Comparison of ENCODE assay signal across 1 cellular context in the genomic region with DNA sequence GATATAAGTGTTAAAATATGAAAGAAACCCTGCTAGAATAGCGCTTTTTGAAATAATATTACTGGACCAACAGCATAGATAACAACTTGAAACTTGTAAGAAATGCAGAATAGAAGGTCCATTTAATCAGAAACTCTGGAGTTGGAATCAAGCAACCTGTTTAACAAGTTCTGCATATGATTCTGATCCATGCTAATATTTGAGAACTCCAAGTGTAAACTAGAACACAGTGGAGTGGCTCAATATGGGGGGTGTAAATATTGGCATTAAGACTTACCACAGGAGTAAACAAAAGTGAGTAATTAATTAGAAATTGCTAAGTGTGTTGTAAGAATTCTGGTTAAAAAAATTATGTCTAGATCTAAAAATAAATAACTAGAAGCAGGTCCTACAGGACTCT.
TF ChIP-seq lines count a peak whose summit lies in the region.

No MANE protein-coding gene starts in this region.

TF ChIP-seq in GM23338, 12 proteins besides CTCF, POLR2A, EP300 and RAD21 (continued from another document):
- TF ChIP-seq, protein P1, sequence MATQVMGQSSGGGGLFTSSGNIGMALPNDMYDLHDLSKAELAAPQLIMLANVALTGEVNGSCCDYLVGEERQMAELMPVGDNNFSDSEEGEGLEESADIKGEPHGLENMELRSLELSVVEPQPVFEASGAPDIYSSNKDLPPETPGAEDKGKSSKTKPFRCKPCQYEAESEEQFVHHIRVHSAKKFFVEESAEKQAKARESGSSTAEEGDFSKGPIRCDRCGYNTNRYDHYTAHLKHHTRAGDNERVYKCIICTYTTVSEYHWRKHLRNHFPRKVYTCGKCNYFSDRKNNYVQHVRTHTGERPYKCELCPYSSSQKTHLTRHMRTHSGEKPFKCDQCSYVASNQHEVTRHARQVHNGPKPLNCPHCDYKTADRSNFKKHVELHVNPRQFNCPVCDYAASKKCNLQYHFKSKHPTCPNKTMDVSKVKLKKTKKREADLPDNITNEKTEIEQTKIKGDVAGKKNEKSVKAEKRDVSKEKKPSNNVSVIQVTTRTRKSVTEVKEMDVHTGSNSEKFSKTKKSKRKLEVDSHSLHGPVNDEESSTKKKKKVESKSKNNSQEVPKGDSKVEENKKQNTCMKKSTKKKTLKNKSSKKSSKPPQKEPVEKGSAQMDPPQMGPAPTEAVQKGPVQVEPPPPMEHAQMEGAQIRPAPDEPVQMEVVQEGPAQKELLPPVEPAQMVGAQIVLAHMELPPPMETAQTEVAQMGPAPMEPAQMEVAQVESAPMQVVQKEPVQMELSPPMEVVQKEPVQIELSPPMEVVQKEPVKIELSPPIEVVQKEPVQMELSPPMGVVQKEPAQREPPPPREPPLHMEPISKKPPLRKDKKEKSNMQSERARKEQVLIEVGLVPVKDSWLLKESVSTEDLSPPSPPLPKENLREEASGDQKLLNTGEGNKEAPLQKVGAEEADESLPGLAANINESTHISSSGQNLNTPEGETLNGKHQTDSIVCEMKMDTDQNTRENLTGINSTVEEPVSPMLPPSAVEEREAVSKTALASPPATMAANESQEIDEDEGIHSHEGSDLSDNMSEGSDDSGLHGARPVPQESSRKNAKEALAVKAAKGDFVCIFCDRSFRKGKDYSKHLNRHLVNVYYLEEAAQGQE (IDR thresholded peaks at IDR 0.05; ENCODE audit: unreplicated experiment) = no peak
- no peak for TF ChIP-seq ETS1 (IDR thresholded peaks at IDR 0.05)
- no peak for TF ChIP-seq POLR2AphosphoS5 (IDR thresholded peaks at IDR 0.05; ENCODE audit: low read depth)
- TF ChIP-seq JUNB (IDR thresholded peaks at IDR 0.05; ENCODE audit: unreplicated experiment) = no peak
- TF ChIP-seq NANOG (IDR thresholded peaks at IDR 0.05; ENCODE audit: borderline replicate concordance) = no peak
- TF ChIP-seq CREB1 (CRISPR knock-in tag; IDR thresholded peaks at IDR 0.05; ENCODE audit: low read depth) = no peak
